In genomic region chr2:20309001-20309400, GRCh38 we compare ENCODE assay signal across 25 cellular contexts.
"Had no signal": no experiment of that assay in that cellular context is flagged by ENCODE, and none has a peak within 500 bp of the region (broad histone marks: within the 10 kb centered on the region; RNA-seq: fewer than 3 reads in every experiment).

No MANE protein-coding gene starts in this region.

- DNase-seq: effector memory CD8-positive, alpha-beta T cell; immature natural killer cell; left lung; lower lobe of right lung; occipital lobe; pancreas; retina; right lobe of liver; spleen; stimulated activated CD4-positive, alpha-beta T cell treated with anti-CD3 and anti-CD28 coated beads, Interleukin-15, amount 100 ng/mL, for 24 hours; stimulated activated CD4-positive, alpha-beta T cell treated with anti-CD3 and anti-CD28 coated beads, Interleukin-1b, Interleukin-23, amount 100 ng/mL, for 48 hours; stimulated activated CD4-positive, alpha-beta T cell treated with anti-CD3 and anti-CD28 coated beads, Interleukin-4, amount 100 ng/mL, for 24 hours; stimulated activated naive B cell treated with anti-CD40 and anti-IgM and Interleukin-4, amounts not matched to agents 10 μg/mL and 1 μg/mL and 100 μg/mL, for 72 hours; stimulated activated naive CD8-positive, alpha-beta T cell treated with anti-CD3 and anti-CD28 coated beads, Interleukin-15, amount 100 ng/mL, for 72 hours; testis; upper lobe of right lung had no signal

- H3K9me3 ChIP-seq: esophagus muscularis mucosa, gastroesophageal sphincter, left lung, lower lobe of right lung, pancreas, prostate gland, right lobe of liver, spleen, testis, tibial nerve, upper lobe of right lung, vagina had no signal

- H3K4me1 Mint-ChIP-seq: memory B cell had no signal

- H3K4me3 ChIP-seq: esophagus muscularis mucosa, gastroesophageal sphincter, left lung, lower lobe of right lung, pancreas, prostate gland, right lobe of liver, spleen, testis, tibial nerve, upper lobe of right lung, vagina had no signal

- ATAC-seq: effector memory CD8-positive, alpha-beta T cell; gastroesophageal sphincter; left lung; lower lobe of right lung; pancreas; right lobe of liver; stimulated activated naive B cell treated with anti-CD40 and anti-IgM and Interleukin-4, amounts not matched to agents 10 μg/mL and 1 μg/mL and 100 μg/mL, for 72 hours; stimulated activated naive CD8-positive, alpha-beta T cell treated with anti-CD3 and anti-CD28 coated beads, Interleukin-15, amount 100 ng/mL, for 72 hours; upper lobe of right lung had no signal

- H3K27ac Mint-ChIP-seq: dendritic cell treated with granulocyte-macrophage colony-stimulating factor and Interleukin-4, amounts not matched to agents 40 ng/mL and 50 ng/mL, for 4 days; memory B cell; mesothelial cell of epicardium; nephron; stimulated activated naive B cell treated with anti-CD40 and anti-IgM and Interleukin-4, amounts not matched to agents 10 μg/mL and 1 μg/mL and 100 μg/mL, for 72 hours; stimulated activated naive CD8-positive, alpha-beta T cell treated with anti-CD3 and anti-CD28 coated beads, Interleukin-15, amount 100 ng/mL, for 72 hours had no signal

- H3K4me3 Mint-ChIP-seq: dendritic cell treated with granulocyte-macrophage colony-stimulating factor and Interleukin-4, amounts not matched to agents 40 ng/mL and 50 ng/mL, for 4 days; effector memory CD8-positive, alpha-beta T cell; immature natural killer cell; memory B cell; mesothelial cell of epicardium; nephron; stimulated activated naive B cell treated with anti-CD40 and anti-IgM and Interleukin-4, amounts not matched to agents 10 μg/mL and 1 μg/mL and 100 μg/mL, for 72 hours; stimulated activated naive CD8-positive, alpha-beta T cell treated with anti-CD3 and anti-CD28 coated beads, Interleukin-15, amount 100 ng/mL, for 72 hours had no signal

- H3K4me1 ChIP-seq: left lung, lower lobe of right lung, pancreas, prostate gland, right lobe of liver, testis, upper lobe of right lung, vagina had no signal

- H3K9me3 Mint-ChIP-seq: dendritic cell treated with granulocyte-macrophage colony-stimulating factor and Interleukin-4, amounts not matched to agents 40 ng/mL and 50 ng/mL, for 4 days; effector memory CD8-positive, alpha-beta T cell; immature natural killer cell; memory B cell; mesothelial cell of epicardium; nephron; stimulated activated naive B cell treated with anti-CD40 and anti-IgM and Interleukin-4, amounts not matched to agents 10 μg/mL and 1 μg/mL and 100 μg/mL, for 72 hours; stimulated activated naive CD8-positive, alpha-beta T cell treated with anti-CD3 and anti-CD28 coated beads, Interleukin-15, amount 100 ng/mL, for 72 hours had no signal

- H3K27me3 ChIP-seq: esophagus muscularis mucosa, gastroesophageal sphincter, left lung, pancreas, right lobe of liver, spleen, testis, tibial nerve, upper lobe of right lung, vagina had no signal

- H3K36me3 ChIP-seq: prostate gland had no signal

- H3K27me3 Mint-ChIP-seq: dendritic cell treated with granulocyte-macrophage colony-stimulating factor and Interleukin-4, amounts not matched to agents 40 ng/mL and 50 ng/mL, for 4 days; effector memory CD8-positive, alpha-beta T cell; memory B cell; stimulated activated naive B cell treated with anti-CD40 and anti-IgM and Interleukin-4, amounts not matched to agents 10 μg/mL and 1 μg/mL and 100 μg/mL, for 72 hours; stimulated activated naive CD8-positive, alpha-beta T cell treated with anti-CD3 and anti-CD28 coated beads, Interleukin-15, amount 100 ng/mL, for 72 hours had no signal
